Comparison of ENCODE assay signal across 36 cellular contexts in the genomic region with DNA sequence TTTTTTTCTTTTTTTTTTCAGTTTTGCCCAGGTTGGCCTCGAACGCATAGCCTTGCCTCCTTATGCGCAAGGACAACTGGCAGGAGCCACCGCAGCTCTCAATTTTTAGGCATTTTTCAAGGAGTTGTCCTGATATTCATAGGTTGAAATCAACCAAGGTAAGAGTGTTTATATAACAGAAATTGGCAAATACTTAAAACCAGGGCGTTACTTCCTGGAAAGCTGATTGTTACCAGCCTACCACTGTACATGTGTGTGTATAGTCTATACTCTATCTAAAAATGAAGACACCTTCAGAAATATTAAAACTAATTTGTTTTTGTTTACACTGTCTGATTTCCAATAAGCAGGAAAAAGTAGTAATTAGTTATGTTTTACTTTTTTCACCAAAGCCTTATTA. TPM values are rescaled to one million over a fixed set of nuclear protein-coding genes. Genes with fewer than 3 reads are reported as not detected.
"Had no signal": no experiment of that assay in that cellular context is flagged by ENCODE, and none has a peak within 500 bp of the region (broad histone marks: within the 10 kb centered on the region; RNA-seq: fewer than 3 reads in every experiment).

No MANE protein-coding gene starts in this region.

- H3K36me3 ChIP-seq: ascending aorta, breast epithelium, cardiac muscle cell, colonic mucosa, esophagus squamous epithelium, gastroesophageal sphincter, heart right ventricle had no signal

- DNase-seq: activated B cell treated with CpG ODN at 0.5 μM for 24 hours; activated CD4-positive, alpha-beta memory T cell treated with anti-CD3 and anti-CD28 coated beads for 36 hours; activated CD4-positive, alpha-beta T cell treated with anti-CD3 and anti-CD28 coated beads, Interleukin-2, amount 10 ng/mL, durations not matched to agents 24 days and 14 days; activated CD8-positive, alpha-beta memory T cell treated with anti-CD3 and anti-CD28 coated beads, Interleukin-2, amount 10 ng/mL, durations not matched to agents 7 days and 5 days; activated CD8-positive, alpha-beta memory T cell treated with anti-CD3 and anti-CD28 coated beads, Interleukin-2, amount 50 U/mL, for 4 hours; activated CD8-positive, alpha-beta T cell treated with anti-CD3 and anti-CD28 coated beads, Interleukin-2, amount 10 ng/mL, durations not matched to agents 7 days and 5 days; activated effector memory CD4-positive, alpha-beta T cell treated with anti-CD3 and anti-CD28 coated beads, Interleukin-2, amount 50 U/mL, for 16 hours; activated naive CD4-positive, alpha-beta T cell; activated naive CD4-positive, alpha-beta T cell treated with anti-CD3 and anti-CD28 coated beads, Interleukin-2, amount 10 ng/mL, durations not matched to agents 7 days and 5 days; activated naive CD8-positive, alpha-beta T cell treated with anti-CD3 and anti-CD28 coated beads, Interleukin-2, amount 10 ng/mL, durations not matched to agents 7 days and 5 days; activated T-cell treated with anti-CD3 and anti-CD28 coated beads, Interleukin-2, amount 50 U/mL, for 1 hour; activated T-cell treated with anti-CD3 and anti-CD28 coated beads, Interleukin-2, amount 50 U/mL, for 48 hours; central memory CD4-positive, alpha-beta T cell; cerebellar nuclear complex; colonic mucosa; effector CD8-positive, alpha-beta T cell; esophagus squamous epithelium; foreskin melanocyte; heart right ventricle; T1000; WERI-Rb-1 had no signal

- H3K4me1 ChIP-seq: ascending aorta, breast epithelium, colonic mucosa, esophagus squamous epithelium, gastroesophageal sphincter, heart right ventricle had no signal

- H3K4me3 Mint-ChIP-seq: activated B cell treated with CpG ODN at 0.5 μM for 24 hours; activated CD4-positive, alpha-beta memory T cell treated with anti-CD3 and anti-CD28 coated beads for 36 hours; activated CD4-positive, alpha-beta T cell treated with anti-CD3 and anti-CD28 coated beads, Interleukin-2, amount 10 ng/mL, durations not matched to agents 24 days and 14 days; activated CD8-positive, alpha-beta memory T cell treated with anti-CD3 and anti-CD28 coated beads, Interleukin-2, amount 10 ng/mL, durations not matched to agents 7 days and 5 days; activated CD8-positive, alpha-beta T cell treated with anti-CD3 and anti-CD28 coated beads, Interleukin-2, amount 10 ng/mL, durations not matched to agents 7 days and 5 days; activated naive CD4-positive, alpha-beta T cell treated with anti-CD3 and anti-CD28 coated beads, Interleukin-2, amount 10 ng/mL, durations not matched to agents 7 days and 5 days; activated naive CD8-positive, alpha-beta T cell treated with anti-CD3 and anti-CD28 coated beads, Interleukin-2, amount 10 ng/mL, durations not matched to agents 7 days and 5 days; activated T-helper 1 cell treated with anti-CD3 and anti-CD28 coated beads, Interleukin-12 subunit alpha, Interleukin-12 subunit beta, Interleukin-2, Interleukin-4 antibody, amounts not matched to agents 30 ng/mL and 10 ng/mL and 1 ng/mL, durations not matched to agents 14 hours and 24 hours and 36 hours; brain; T-helper 2 cell treated with Interferon-gamma antibody and Interleukin-4, amounts not matched to agents 5 μg/mL and 100 μg/mL, for 36 hours had no signal

- H3K4me3 ChIP-seq: ascending aorta, breast epithelium, cardiac muscle cell, colonic mucosa, esophagus squamous epithelium, gastroesophageal sphincter, heart right ventricle, hepatocyte had no signal

- ATAC-seq: activated CD4-positive, CD25-positive, alpha-beta regulatory T cell treated with anti-CD3 and anti-CD28 coated beads, Interleukin-2, amount 50 U/mL, for 24 hours; activated CD8-positive, alpha-beta memory T cell treated with anti-CD3 and anti-CD28 coated beads, Interleukin-2, amount 10 ng/mL, durations not matched to agents 7 days and 5 days; activated CD8-positive, alpha-beta T cell treated with anti-CD3 and anti-CD28 coated beads, Interleukin-2, amount 10 ng/mL, durations not matched to agents 7 days and 5 days; activated naive CD4-positive, alpha-beta T cell treated with anti-CD3 and anti-CD28 coated beads, Interleukin-2, amount 50 U/mL, for 72 hours; gastroesophageal sphincter; heart right ventricle had no signal

- H3K27ac Mint-ChIP-seq: activated B cell treated with CpG ODN at 0.5 μM for 24 hours; activated CD4-positive, alpha-beta memory T cell treated with anti-CD3 and anti-CD28 coated beads for 36 hours; activated CD4-positive, alpha-beta T cell treated with anti-CD3 and anti-CD28 coated beads, Interleukin-2, amount 10 ng/mL, durations not matched to agents 24 days and 14 days; activated CD8-positive, alpha-beta memory T cell treated with anti-CD3 and anti-CD28 coated beads, Interleukin-2, amount 10 ng/mL, durations not matched to agents 7 days and 5 days; activated CD8-positive, alpha-beta T cell treated with anti-CD3 and anti-CD28 coated beads, Interleukin-2, amount 10 ng/mL, durations not matched to agents 7 days and 5 days; activated naive CD4-positive, alpha-beta T cell treated with anti-CD3 and anti-CD28 coated beads, Interleukin-2, amount 10 ng/mL, durations not matched to agents 7 days and 5 days; activated naive CD4-positive, alpha-beta T cell treated with anti-CD3 and anti-CD28 coated beads, Interleukin-2, amount 50 U/mL, for 72 hours; activated naive CD8-positive, alpha-beta T cell treated with anti-CD3 and anti-CD28 coated beads, Interleukin-2, amount 10 ng/mL, durations not matched to agents 7 days and 5 days; activated T-helper 1 cell treated with anti-CD3 and anti-CD28 coated beads, Interleukin-12 subunit alpha, Interleukin-12 subunit beta, Interleukin-2, Interleukin-4 antibody, amounts not matched to agents 30 ng/mL and 10 ng/mL and 1 ng/mL, durations not matched to agents 14 hours and 24 hours and 36 hours; activated T-helper 2 cell treated with anti-CD3 and anti-CD28 coated beads, Interferon-gamma antibody, Interleukin-2, Interleukin-4, amounts not matched to agents 10 μg/mL and 5 μg/mL and 100 μg/mL, durations not matched to agents 14 hours and 24 hours and 36 hours; brain; T-helper 2 cell treated with Interferon-gamma antibody and Interleukin-4, amounts not matched to agents 5 μg/mL and 100 μg/mL, for 36 hours had no signal

- H3K9me3 ChIP-seq: ascending aorta, colonic mucosa, esophagus squamous epithelium, gastroesophageal sphincter, heart right ventricle had no signal

- H3K36me3 Mint-ChIP-seq: activated CD4-positive, alpha-beta memory T cell treated with anti-CD3 and anti-CD28 coated beads for 36 hours; activated CD8-positive, alpha-beta memory T cell treated with anti-CD3 and anti-CD28 coated beads, Interleukin-2, amount 10 ng/mL, durations not matched to agents 7 days and 5 days; activated naive CD4-positive, alpha-beta T cell treated with anti-CD3 and anti-CD28 coated beads, Interleukin-2, amount 10 ng/mL, durations not matched to agents 7 days and 5 days; activated naive CD4-positive, alpha-beta T cell treated with anti-CD3 and anti-CD28 coated beads, Interleukin-2, amount 50 U/mL, for 72 hours; activated naive CD8-positive, alpha-beta T cell treated with anti-CD3 and anti-CD28 coated beads, Interleukin-2, amount 10 ng/mL, durations not matched to agents 7 days and 5 days; brain had no signal

- H3K27me3 Mint-ChIP-seq: activated B cell treated with CpG ODN at 0.5 μM for 24 hours; activated CD4-positive, alpha-beta memory T cell treated with anti-CD3 and anti-CD28 coated beads for 36 hours; activated CD4-positive, alpha-beta T cell treated with anti-CD3 and anti-CD28 coated beads, Interleukin-2, amount 10 ng/mL, durations not matched to agents 24 days and 14 days; activated CD8-positive, alpha-beta memory T cell treated with anti-CD3 and anti-CD28 coated beads, Interleukin-2, amount 10 ng/mL, durations not matched to agents 7 days and 5 days; activated naive CD4-positive, alpha-beta T cell treated with anti-CD3 and anti-CD28 coated beads, Interleukin-2, amount 10 ng/mL, durations not matched to agents 7 days and 5 days; activated naive CD8-positive, alpha-beta T cell treated with anti-CD3 and anti-CD28 coated beads, Interleukin-2, amount 10 ng/mL, durations not matched to agents 7 days and 5 days; brain had no signal

- H3K4me1 Mint-ChIP-seq: activated B cell treated with CpG ODN at 0.5 μM for 24 hours; activated CD4-positive, alpha-beta T cell treated with anti-CD3 and anti-CD28 coated beads, Interleukin-2, amount 10 ng/mL, durations not matched to agents 24 days and 14 days; activated CD8-positive, alpha-beta memory T cell treated with anti-CD3 and anti-CD28 coated beads, Interleukin-2, amount 10 ng/mL, durations not matched to agents 7 days and 5 days; activated naive CD4-positive, alpha-beta T cell treated with anti-CD3 and anti-CD28 coated beads, Interleukin-2, amount 10 ng/mL, durations not matched to agents 7 days and 5 days; activated naive CD8-positive, alpha-beta T cell treated with anti-CD3 and anti-CD28 coated beads, Interleukin-2, amount 10 ng/mL, durations not matched to agents 7 days and 5 days had no signal

- H3K27ac ChIP-seq: ascending aorta, breast epithelium, cardiac muscle cell, colonic mucosa, epithelial cell of prostate, esophagus squamous epithelium, gastroesophageal sphincter, heart right ventricle, hepatocyte, WERI-Rb-1 had no signal

- H3K27me3 ChIP-seq: ascending aorta, breast epithelium, cardiac muscle cell, colonic mucosa, esophagus squamous epithelium, gastroesophageal sphincter, heart right ventricle, hepatocyte had no signal

- H3K9me3 Mint-ChIP-seq: activated B cell treated with CpG ODN at 0.5 μM for 24 hours; activated CD4-positive, alpha-beta memory T cell treated with anti-CD3 and anti-CD28 coated beads for 36 hours; activated CD4-positive, alpha-beta T cell treated with anti-CD3 and anti-CD28 coated beads, Interleukin-2, amount 10 ng/mL, durations not matched to agents 24 days and 14 days; activated naive CD4-positive, alpha-beta T cell treated with anti-CD3 and anti-CD28 coated beads, Interleukin-2, amount 10 ng/mL, durations not matched to agents 7 days and 5 days; activated naive CD4-positive, alpha-beta T cell treated with anti-CD3 and anti-CD28 coated beads, Interleukin-2, amount 50 U/mL, for 72 hours; activated naive CD8-positive, alpha-beta T cell treated with anti-CD3 and anti-CD28 coated beads, Interleukin-2, amount 10 ng/mL, durations not matched to agents 7 days and 5 days; activated T-helper 1 cell treated with anti-CD3 and anti-CD28 coated beads, Interleukin-12 subunit alpha, Interleukin-12 subunit beta, Interleukin-2, Interleukin-4 antibody, amounts not matched to agents 30 ng/mL and 10 ng/mL and 1 ng/mL, durations not matched to agents 14 hours and 24 hours and 36 hours; activated T-helper 2 cell treated with anti-CD3 and anti-CD28 coated beads, Interferon-gamma antibody, Interleukin-2, Interleukin-4, amounts not matched to agents 10 μg/mL and 5 μg/mL and 100 μg/mL, durations not matched to agents 14 hours and 24 hours and 36 hours; brain; T-helper 2 cell treated with Interferon-gamma antibody and Interleukin-4, amounts not matched to agents 5 μg/mL and 100 μg/mL, for 36 hours had no signal

- FAIRE-seq: endometrium, endothelial cell of umbilical vein had no signal

RNA-seq across cellular contexts. Expression of gene GPC6, which starts 39.2 kb away (rescaled TPM):
- total RNA-seq: activated B cell treated with CpG ODN at 0.5 μM for 24 hours; activated CD4-positive, alpha-beta memory T cell treated with anti-CD3 and anti-CD28 coated beads for 36 hours; activated CD4-positive, alpha-beta T cell treated with anti-CD3 and anti-CD28 coated beads, Interleukin-2, amount 10 ng/mL, durations not matched to agents 24 days and 14 days; activated CD8-positive, alpha-beta memory T cell treated with anti-CD3 and anti-CD28 coated beads for 36 hours; activated CD8-positive, alpha-beta memory T cell treated with anti-CD3 and anti-CD28 coated beads, Interleukin-2, amount 10 ng/mL, durations not matched to agents 7 days and 5 days; activated CD8-positive, alpha-beta T cell treated with anti-CD3 and anti-CD28 coated beads, Interleukin-2, amount 10 ng/mL, durations not matched to agents 7 days and 5 days; activated naive CD4-positive, alpha-beta T cell treated with anti-CD3 and anti-CD28 coated beads, Interleukin-2, amount 50 U/mL, for 72 hours; activated naive CD8-positive, alpha-beta T cell treated with anti-CD3 and anti-CD28 coated beads, Interleukin-2, amount 10 ng/mL, durations not matched to agents 7 days and 5 days; activated T-helper 1 cell treated with anti-CD3 and anti-CD28 coated beads, Interleukin-12 subunit alpha, Interleukin-12 subunit beta, Interleukin-2, Interleukin-4 antibody, amounts not matched to agents 30 ng/mL and 10 ng/mL and 1 ng/mL, durations not matched to agents 14 hours and 24 hours and 36 hours; activated T-helper 2 cell treated with anti-CD3 and anti-CD28 coated beads, Interferon-gamma antibody, Interleukin-2, Interleukin-4, amounts not matched to agents 10 μg/mL and 5 μg/mL and 100 μg/mL, durations not matched to agents 14 hours and 24 hours and 36 hours; endothelial cell of umbilical vein had no signal
